In genomic region chr18:12556946-12557806, GRCh38 we compare ENCODE assay signal across 23 cellular contexts.
DNase-seq lines count a peak whose midpoint lies in the region; ATAC-seq, FAIRE-seq and TF ChIP-seq lines count a peak whose summit lies in the region.
"Had no signal": no experiment of that assay in that cellular context is flagged by ENCODE, and none has a peak within 500 bp of the region (broad histone marks: within the 10 kb centered on the region; RNA-seq: fewer than 3 reads in every experiment).

No MANE protein-coding gene starts in this region.

- H3K36me3 Mint-ChIP-seq in osteocyte (ENCODE audit: unreplicated experiment) (peaks cover 13% of the 10 kb centered on the region), nephron progenitor cell (ENCODE audit: low read depth) (peaks cover 54% of the 10 kb centered on the region)
- H3K36me3 Mint-ChIP-seq: CD14-positive monocyte had no signal

- H3K27ac ChIP-seq in K562 (ENCODE audit: extremely low read depth, low read depth, low read length): no peak overlapping the region
- no peak overlapping the region for H3K27ac ChIP-seq in kidney (ENCODE audit: low read depth in 2 of 2, low read length in 2 of 2)
- no peak overlapping the region for H3K27ac ChIP-seq in trophoblast cell (ENCODE audit: low read depth, low read length)
- H3K27ac ChIP-seq: A549; BLaER1 treated with 17β-estradiol and CSF1 and Interleukin-3, amounts not matched to agents 10 nM and 100 nM had no signal

- no peak overlapping the region for H3K4ac ChIP-seq in trophoblast cell (ENCODE audit: low read depth, low read length)

- H3K79me2 ChIP-seq in K562 (ENCODE audit: control insufficient read depth, insufficient read depth, low read length) (no peaks in the 10 kb centered on the region), trophoblast cell (ENCODE audit: control insufficient read depth, insufficient read depth, low read length, poor library complexity) (no peaks in the 10 kb centered on the region)

- POLR2A ChIA-PET in K562 (lab: Yijun Ruan, JAX): no interaction called here

- no peak overlapping the region for H3K14ac ChIP-seq in trophoblast cell (ENCODE audit: low read length)

- DNase-seq in K562 (ENCODE audit: extremely low read depth in 1 of 4, low spot score in 3 of 4): no peak
- peak; percentile 59 for DNase-seq in kidney
- peak; percentile 82 for DNase-seq in osteocyte (ENCODE audit: extremely low spot score, unreplicated experiment)
- no peak for DNase-seq in NCI-H2081 treated with DMSO at 0.1 percent for 48 hours (lab: John Stamatoyannopoulos, UW)
- DNase-seq in trophoblast cell: no peak
- no peak for DNase-seq in nephron progenitor cell
- DNase-seq: 8988T, ACHN, AML-193, BE2C, Calu3, COR-L47, DMS53, DMS79 treated with DMSO at 0.1 percent for 48 hours, GF-D8, GOT3 had no signal

- H3K9me3 Mint-ChIP-seq in osteocyte (ENCODE audit: unreplicated experiment) (peaks cover 12% of the 10 kb centered on the region), nephron progenitor cell (peaks cover 73% of the 10 kb centered on the region)

- H2BK12ac ChIP-seq in trophoblast cell (ENCODE audit: low read length): no peak overlapping the region

- no peaks in the 10 kb centered on the region for H3K9me1 ChIP-seq in K562 (ENCODE audit: control insufficient read depth, insufficient read depth, low read length)

- no peak for ATAC-seq in K562
- ATAC-seq: A549 had no signal

- H4K20me1 ChIP-seq in K562 (replicated peaks; ENCODE audit: control insufficient read depth, insufficient read depth, low read length): no peaks in the 10 kb centered on the region
- H4K20me1 ChIP-seq: BLaER1 treated with 17β-estradiol and CSF1 and Interleukin-3, amounts not matched to agents 10 nM and 100 nM had no signal

- H3K27ac Mint-ChIP-seq in osteocyte (ENCODE audit: unreplicated experiment): no peak overlapping the region
- no peak overlapping the region for H3K27ac Mint-ChIP-seq in nephron progenitor cell
- H3K27ac Mint-ChIP-seq: CD14-positive monocyte; CD4-positive, alpha-beta memory T cell had no signal

- H2BK5ac ChIP-seq in trophoblast cell (ENCODE audit: low read depth, low read length, poor library complexity): no peak overlapping the region

- no peak for TF ChIP-seq EP300 in K562 (IDR thresholded peaks at IDR 0.05; ENCODE audit: low read length)

- TF ChIP-seq POLR2A in K562 (conservative IDR thresholded peaks at IDR 0.05): no peak

- H3K27me3 Mint-ChIP-seq in osteocyte (ENCODE audit: unreplicated experiment) (no peaks in the 10 kb centered on the region), nephron progenitor cell (ENCODE audit: low read depth, poor library complexity) (no peaks in the 10 kb centered on the region)

- intact Hi-C loops in K562 (cut with micrococcal nuclease): no loop called here
- intact Hi-C loops in kidney (cut with DNase I): no loop called here

- H2AK5ac ChIP-seq in trophoblast cell (ENCODE audit: low read length): no peak overlapping the region

- no peak overlapping the region for H4K8ac ChIP-seq in trophoblast cell (ENCODE audit: low read depth, low read length)

- H3K4me3 Mint-ChIP-seq in osteocyte (ENCODE audit: unreplicated experiment): no peak overlapping the region
- H3K4me3 Mint-ChIP-seq in nephron progenitor cell: no peak overlapping the region
- H3K4me3 Mint-ChIP-seq: CD14-positive monocyte; CD4-positive, alpha-beta memory T cell had no signal

- peaks cover 7% of the 10 kb centered on the region for H3K4me1 Mint-ChIP-seq in osteocyte (ENCODE audit: unreplicated experiment)
- no peaks in the 10 kb centered on the region for H3K4me1 Mint-ChIP-seq in nephron progenitor cell
- H3K4me1 Mint-ChIP-seq: CD4-positive, alpha-beta memory T cell had no signal

- H3K4me3 ChIP-seq in K562: no peak overlapping the region
- H3K4me3 ChIP-seq in kidney (ENCODE audit: low read length in 2 of 2): no peak overlapping the region
- no peak overlapping the region for H3K4me3 ChIP-seq in trophoblast cell (ENCODE audit: low read depth, low read length)
- H3K4me3 ChIP-seq: A549, HAP-1 had no signal

- H2AFZ ChIP-seq in K562 (ENCODE audit: low read depth, low read length): no peak overlapping the region
- H2AFZ ChIP-seq in trophoblast cell (ENCODE audit: insufficient read depth, low read length, poor library complexity): no peak overlapping the region

- no peaks in the 10 kb centered on the region for H3K36me3 ChIP-seq in K562 (ENCODE audit: control insufficient read depth, insufficient read depth, low read length)
- no peaks in the 10 kb centered on the region for H3K36me3 ChIP-seq in kidney (ENCODE audit: control insufficient read depth in 1 of 2, insufficient read depth in 2 of 2, low read length in 2 of 2)
- peaks cover 0 to 4% of the 10 kb centered on the region in 2 experiments for H3K36me3 ChIP-seq in trophoblast cell (ENCODE audit: control insufficient read depth in 1 of 2, insufficient read depth in 2 of 2, low read length in 2 of 2)
- H3K36me3 ChIP-seq: BE2C, HAP-1 had no signal

- H3K4me1 ChIP-seq in K562 (replicated peaks in 1 of 2; ENCODE audit: control insufficient read depth in 2 of 2, insufficient read depth in 2 of 2, low read length in 2 of 2) (no peaks in the 10 kb centered on the region), kidney (ENCODE audit: control insufficient read depth in 1 of 2, insufficient read depth in 1 of 2, low read depth in 1 of 2, low read length in 2 of 2) (peaks cover 0 to 4% of the 10 kb centered on the region in 2 donors), trophoblast cell (ENCODE audit: control insufficient read depth in 1 of 2, insufficient read depth in 2 of 2, low read length in 2 of 2) (no peaks in the 10 kb centered on the region)
- H3K4me1 ChIP-seq: BE2C; BLaER1 treated with 17β-estradiol and CSF1 and Interleukin-3, amounts not matched to agents 10 nM and 100 nM; HAP-1 had no signal

- no peak overlapping the region for H4K91ac ChIP-seq in trophoblast cell (ENCODE audit: low read depth, low read length)

- WGBS in K562 (ENCODE audit: insufficient coverage, low coverage, missing lambda C conversion rate): 81% methylated on average over 19 of the region's 30 CpGs
- WGBS in trophoblast cell (ENCODE audit: extremely low coverage, insufficient coverage, insufficient read length): no CpG with 5 or more reads among the region's 30 CpGs

- H3K23ac ChIP-seq in trophoblast cell (ENCODE audit: low read length): no peak overlapping the region

- H3K18ac ChIP-seq in trophoblast cell (ENCODE audit: low read length): no peak overlapping the region

- H3K9me3 ChIP-seq in K562 (replicated peaks; ENCODE audit: control insufficient read depth, insufficient read depth, low read depth, low read length): peaks cover 4% of the 10 kb centered on the region; the same call in 1 of the 2 replicates
- peaks cover 0 to 6% of the 10 kb centered on the region in 2 donors for H3K9me3 ChIP-seq in kidney (ENCODE audit: control insufficient read depth in 1 of 2, low read length in 2 of 2)
- peaks cover 18% of the 10 kb centered on the region for H3K9me3 ChIP-seq in trophoblast cell (ENCODE audit: insufficient read depth, low read depth, low read length)
- H3K9me3 ChIP-seq: A549, BE2C had no signal

- no TSS peak for BruUV-seq in K562 (replicated peaks; lab: Mats Ljungman, UMichigan)

- no peak for TF ChIP-seq RAD21 in K562 (CRISPR knock-in tag; conservative IDR thresholded peaks at IDR 0.05 in 1 of 2, IDR thresholded peaks at IDR 0.05 in 1 of 2)

- H3K4me2 ChIP-seq in K562 (ENCODE audit: insufficient read depth, low read length) (no peak overlapping the region), trophoblast cell (ENCODE audit: low read length) (no peak overlapping the region)
- H3K4me2 ChIP-seq: A549; BLaER1 treated with 17β-estradiol and CSF1 and Interleukin-3, amounts not matched to agents 10 nM and 100 nM had no signal

- no peak overlapping the region for H4K12ac ChIP-seq in trophoblast cell (ENCODE audit: low read depth, low read length)

- in situ Hi-C loops in K562 (cut with MboI): no loop called here

- TF ChIP-seq CTCF in K562 (IDR thresholded peaks at IDR 0.05 in 2 of 3, conservative IDR thresholded peaks at IDR 0.05 in 1 of 3; ENCODE audit: insufficient read depth in 2 of 3, low read depth in 1 of 3, low read length in 3 of 3) (no peak), kidney (IDR thresholded peaks at IDR 0.05; ENCODE audit: borderline replicate concordance, extremely low read depth, insufficient read depth) (no peak), osteocyte (IDR thresholded peaks at IDR 0.05) (no peak), nephron progenitor cell (IDR thresholded peaks at IDR 0.05) (no peak)

- CTCF ChIA-PET in K562 (lab: Yijun Ruan, JAX; ENCODE audit: low intra/inter-chr PET ratio): no interaction called here

- no peak overlapping the region for H3K9ac ChIP-seq in K562 (ENCODE audit: insufficient read depth in 1 of 2, low read depth in 2 of 2, low read length in 2 of 2)
- H3K9ac ChIP-seq in kidney (ENCODE audit: low read length in 2 of 2): no peak overlapping the region
- H3K9ac ChIP-seq in trophoblast cell (ENCODE audit: low read length): no peak overlapping the region
- H3K9ac ChIP-seq: BLaER1 treated with 17β-estradiol and CSF1 and Interleukin-3, amounts not matched to agents 10 nM and 100 nM had no signal

- H2BK120ac ChIP-seq in trophoblast cell (ENCODE audit: insufficient read depth, low read length, poor library complexity): no peak overlapping the region

- no peaks in the 10 kb centered on the region for H3K79me1 ChIP-seq in trophoblast cell (ENCODE audit: low read length)

- H3K27me3 ChIP-seq in K562 (ENCODE audit: control insufficient read depth in 2 of 2, insufficient read depth in 2 of 2, low read length in 2 of 2) (no peaks in the 10 kb centered on the region), trophoblast cell (ENCODE audit: insufficient read depth, low read length) (no peaks in the 10 kb centered on the region)
- H3K27me3 ChIP-seq: BE2C; BLaER1 treated with 17β-estradiol and CSF1 and Interleukin-3, amounts not matched to agents 10 nM and 100 nM had no signal

- no peak for FAIRE-seq in K562 (lab: Jason Lieb, UNC)
- no peak for FAIRE-seq in kidney (lab: Jason Lieb, UNC)
- FAIRE-seq: A549, GM12891, H54 had no signal

TF ChIP-seq in K562, 482 proteins besides CTCF, POLR2A, EP300 and RAD21:
- TF ChIP-seq SNIP1 (IDR thresholded peaks at IDR 0.05; ENCODE audit: low read depth) (no peak), POLR2G (IDR thresholded peaks at IDR 0.05; ENCODE audit: low read depth, low read length) (peak; percentile 12; the same call in 1 of the 2 replicates)

Comparison
In these comparisons a context has a peak if more than half of its experiments do, and no peak if none do; other contexts are left out.
1. DNase-seq: peak in kidney (single experiment) and osteocyte (single experiment); none in K562 (0 of 4), NCI-H2081 treated with DMSO at 0.1 percent for 48 hours (single experiment), trophoblast cell (0 of 2) and nephron progenitor cell (single experiment).